Comparison of ENCODE assay signal across 8 cellular contexts in the genomic region with DNA sequence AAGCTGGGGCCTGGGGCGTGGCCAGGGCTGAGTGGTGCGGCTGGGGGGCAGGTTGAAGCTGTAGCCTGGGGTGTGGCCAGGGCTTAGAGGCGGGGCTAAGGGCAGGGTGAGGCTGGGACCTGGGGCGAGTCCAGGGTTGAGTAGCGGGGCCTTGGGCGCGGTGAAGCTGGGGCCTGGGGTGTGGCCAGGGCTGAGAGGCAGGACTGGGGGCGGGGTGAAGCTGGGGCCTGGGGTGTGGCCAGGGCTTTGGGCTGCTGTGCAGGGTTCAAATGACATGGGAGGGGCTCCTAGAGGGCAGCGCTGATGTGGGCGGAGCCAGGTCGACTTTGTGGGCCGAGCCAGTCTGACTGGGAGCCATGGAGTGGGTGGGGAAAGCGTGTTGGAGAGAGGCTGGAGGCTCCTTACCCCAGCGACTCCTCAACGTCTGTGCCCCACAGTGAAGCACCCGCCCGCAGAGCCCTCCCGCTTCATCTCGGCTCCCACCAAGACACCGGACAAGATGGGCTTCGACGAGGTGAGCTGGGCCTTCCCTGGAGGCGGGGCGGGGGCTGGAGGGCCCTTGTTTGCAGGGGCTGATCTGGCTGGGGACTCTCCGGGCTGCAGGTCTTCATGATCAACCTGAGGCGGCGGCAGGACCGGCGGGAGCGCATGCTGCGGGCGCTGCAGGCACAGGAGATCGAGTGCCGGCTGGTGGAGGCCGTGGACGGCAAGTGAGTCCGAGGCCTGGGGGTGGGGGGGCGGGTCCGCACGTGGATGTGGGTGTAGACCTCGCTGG. TPM values are rescaled to one million over a fixed set of nuclear protein-coding genes. Genes with fewer than 3 reads are reported as not detected.
DNase-seq lines count a peak whose midpoint lies in the region; ATAC-seq and TF ChIP-seq lines count a peak whose summit lies in the region.

No MANE protein-coding gene starts in this region.

- H3K4me1 Mint-ChIP-seq in naive thymus-derived CD4-positive, alpha-beta T cell = peaks cover 0 to 11% (median 3%) of the 10 kb centered on the region in 7 donors

- no peak overlapping the region for H3K4me3 ChIP-seq in body of pancreas
- H3K4me3 ChIP-seq in naive thymus-derived CD4-positive, alpha-beta T cell (ENCODE audit: low read length) = no peak overlapping the region

- peak overlapping the region in 1 of 9 donors; percentile 54 for H3K27ac Mint-ChIP-seq in naive thymus-derived CD4-positive, alpha-beta T cell

- DNase-seq in ELR (ENCODE audit: low read depth) (peak; percentile 39), LHCN-M2 (ENCODE audit: low read depth) (peak; percentile 32), body of pancreas (peak in 1 of 4 donors; percentile 29), NOMO-1 treated with DMSO at 0.1 percent for 48 hours (lab: John Stamatoyannopoulos, UW; ENCODE audit: unreplicated experiment) (no peak), superior temporal gyrus (ENCODE audit: extremely low spot score) (no peak), NCI-H524 treated with DMSO at 0.1 percent for 48 hours (lab: John Stamatoyannopoulos, UW) (no peak)
- no peak for DNase-seq in naive thymus-derived CD4-positive, alpha-beta T cell

- H3K36me3 Mint-ChIP-seq in naive thymus-derived CD4-positive, alpha-beta T cell = peaks cover 5 to 33% (median 9%) of the 10 kb centered on the region in 5 donors

- H3K4me3 Mint-ChIP-seq in naive thymus-derived CD4-positive, alpha-beta T cell = no peak overlapping the region

- H3K4me1 ChIP-seq in body of pancreas = no peaks in the 10 kb centered on the region
- H3K4me1 ChIP-seq in naive thymus-derived CD4-positive, alpha-beta T cell (ENCODE audit: control insufficient read depth in 2 of 2, insufficient read depth in 2 of 2, low read length in 2 of 2) = no peaks in the 10 kb centered on the region

- H3K9me3 ChIP-seq in body of pancreas = no peaks in the 10 kb centered on the region
- no peaks in the 10 kb centered on the region for H3K9me3 ChIP-seq in naive thymus-derived CD4-positive, alpha-beta T cell (ENCODE audit: control insufficient read depth in 2 of 3, low read length in 3 of 3)

- no peak overlapping the region for H3K27ac ChIP-seq in body of pancreas
- no peak overlapping the region for H3K27ac ChIP-seq in naive thymus-derived CD4-positive, alpha-beta T cell (ENCODE audit: low read depth, low read length)

- H3K27me3 ChIP-seq in body of pancreas = no peaks in the 10 kb centered on the region
- no peaks in the 10 kb centered on the region for H3K27me3 ChIP-seq in naive thymus-derived CD4-positive, alpha-beta T cell (ENCODE audit: control insufficient read depth in 2 of 2, insufficient read depth in 2 of 2, low read length in 2 of 2)

- no peaks in the 10 kb centered on the region for H3K9me3 Mint-ChIP-seq in naive thymus-derived CD4-positive, alpha-beta T cell

- POLR2A ChIA-PET in naive thymus-derived CD4-positive, alpha-beta T cell (lab: Charles Lee) = no interaction called here

- ATAC-seq in body of pancreas (peak; percentile 37), HG03139 (IDR thresholded peaks at IDR 0.05; ENCODE audit: unreplicated experiment) (no peak)
- ATAC-seq in naive thymus-derived CD4-positive, alpha-beta T cell = peak; percentile 41

- H3K36me3 ChIP-seq in body of pancreas (replicated peaks in 1 of 2; ENCODE audit: insufficient read depth in 1 of 2, low read depth in 2 of 2) = peaks cover 4 to 24% of the 10 kb centered on the region in 2 donors
- H3K36me3 ChIP-seq in naive thymus-derived CD4-positive, alpha-beta T cell (ENCODE audit: control insufficient read depth in 2 of 3, insufficient read depth in 3 of 3, low read length in 3 of 3) = peaks cover 0 to 77% (median 12%) of the 10 kb centered on the region in 3 experiments

- intact Hi-C loops in body of pancreas (cut with DNase I) = no loop called here
- intact Hi-C loops in naive thymus-derived CD4-positive, alpha-beta T cell (cut with micrococcal nuclease) = no loop called here

- no peak for TF ChIP-seq CTCF in body of pancreas (IDR thresholded peaks at IDR 0.05)

- 78 to 84% methylated on average over 24 to 29 of the region's 41 CpGs for WGBS in body of pancreas, 2 donors

- no peak for TF ChIP-seq POLR2A in body of pancreas (IDR thresholded peaks at IDR 0.05)

- no peaks in the 10 kb centered on the region for H3K27me3 Mint-ChIP-seq in naive thymus-derived CD4-positive, alpha-beta T cell

- CTCF ChIA-PET in naive thymus-derived CD4-positive, alpha-beta T cell (lab: Charles Lee) = interaction anchor here (0.9 kb wide), 1 partner anchor 18 kb away, joined by 3 read pairs; no protein-coding TSS in a partner anchor

RNA-seq across cellular contexts. Expression of a gene that starts 21.5 kb away (rescaled TPM):
- 79.3 and 86.9 TPM in 2 replicates for total RNA-seq in LHCN-M2 (2014; rRNA removed)
- 65.6 TPM for polyA plus RNA-seq in LHCN-M2 (2012)
- total RNA-seq in body of pancreas = 10 to 100 TPM; 38.9 to 41.5 TPM
- total RNA-seq in naive thymus-derived CD4-positive, alpha-beta T cell = 10 to 100 TPM; 50.1 to 70.6 (median 61.3) TPM
- polyA plus RNA-seq in naive thymus-derived CD4-positive, alpha-beta T cell = 10 to 100 TPM; 13.2 to 23.8 TPM

Comparison
In these comparisons a context has a peak if more than half of its experiments do, and no peak if none do; other contexts are left out.
1. DNase-seq: peak in ELR (single experiment) and LHCN-M2 (single experiment); none in naive thymus-derived CD4-positive, alpha-beta T cell (0 of 9), NOMO-1 treated with DMSO at 0.1 percent for 48 hours (single experiment), superior temporal gyrus (single experiment) and NCI-H524 treated with DMSO at 0.1 percent for 48 hours (single experiment).